Comparison of ENCODE assay signal across 10 cellular contexts in the genomic region with DNA sequence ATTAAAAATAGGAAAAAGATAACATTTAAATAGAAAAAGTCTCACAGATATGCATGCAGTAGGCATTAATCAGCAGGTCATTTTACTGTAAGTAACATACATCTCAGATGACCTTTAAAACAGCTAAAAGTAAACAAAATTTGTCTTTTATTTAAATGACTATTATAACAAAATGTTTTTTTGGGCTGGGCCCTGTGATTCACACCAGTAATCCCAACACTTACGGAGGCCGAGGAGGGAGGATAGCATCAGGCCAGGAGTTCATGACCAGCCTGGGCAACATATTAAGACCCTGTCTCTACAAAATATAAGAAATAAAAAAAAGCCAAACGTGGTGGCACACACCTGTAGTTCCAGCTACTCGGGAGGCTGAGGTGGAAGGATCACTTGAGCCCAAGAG. TPM values are rescaled to one million over a fixed set of nuclear protein-coding genes. Genes with fewer than 3 reads are reported as not detected.
DNase-seq lines count a peak whose midpoint lies in the region; TF ChIP-seq lines count a peak whose summit lies in the region.
"Had no signal": no experiment of that assay in that cellular context is flagged by ENCODE, and none has a peak within 500 bp of the region (broad histone marks: within the 10 kb centered on the region; RNA-seq: fewer than 3 reads in every experiment).

No MANE protein-coding gene starts in this region.

- H3K27me3 ChIP-seq in subcutaneous abdominal adipose tissue (ENCODE audit: control insufficient read depth in 5 of 5, insufficient read depth in 4 of 5, low read length in 5 of 5) (no peaks in the 10 kb centered on the region), neural progenitor cell (no peaks in the 10 kb centered on the region)

- no peaks in the 10 kb centered on the region for H4K20me1 ChIP-seq in neural progenitor cell (ENCODE audit: low read depth)

- peaks cover 48% of the 10 kb centered on the region for H3K4me1 ChIP-seq in HEK293 (ENCODE audit: control insufficient read depth, insufficient read depth, low read length)
- peaks cover 58% of the 10 kb centered on the region for H3K4me1 ChIP-seq in mesodermal cell (ENCODE audit: control insufficient read depth, insufficient read depth, low read length, poor library complexity, severe bottlenecking)
- peaks cover 13 to 69% (median 66%) of the 10 kb centered on the region in 5 donors for H3K4me1 ChIP-seq in subcutaneous abdominal adipose tissue (ENCODE audit: control insufficient read depth in 5 of 5, insufficient read depth in 5 of 5, low read length in 5 of 5)
- peaks cover 18% of the 10 kb centered on the region for H3K4me1 ChIP-seq in neural progenitor cell

- H3K9me3 Mint-ChIP-seq in brain: peaks cover 0 to 4% (median 0%) of the 10 kb centered on the region in 5 experiments
- no peaks in the 10 kb centered on the region for H3K9me3 Mint-ChIP-seq in neural progenitor cell

- H3K36me3 Mint-ChIP-seq in brain (peaks cover 32% of the 10 kb centered on the region), neural progenitor cell (peaks cover 3% of the 10 kb centered on the region)

- CTCF ChIA-PET in HEK293 (lab: Yijun Ruan, JAX): interaction anchor here (0.5 to 1.8 kb wide), 5 partner anchors 18 to 523 kb away, joined by 3 to 6 read pairs (median 3); no protein-coding TSS in a partner anchor

- H3F3A ChIP-seq in neural progenitor cell (ENCODE audit: low read depth): no peaks in the 10 kb centered on the region

- H2AFZ ChIP-seq in neural progenitor cell (replicated peaks): no peak overlapping the region

- H3K27me3 Mint-ChIP-seq in brain (peaks cover 3% of the 10 kb centered on the region), neural progenitor cell (ENCODE audit: insufficient read depth, low read depth) (no peaks in the 10 kb centered on the region)

- H3K27ac ChIP-seq in HEK293 (ENCODE audit: extremely low read depth, low read depth, low read length) (peak overlapping the region; percentile 69; the same call in 1 of the 2 replicates), mesodermal cell (ENCODE audit: low read depth, low read length, severe bottlenecking) (peak overlapping the region; percentile 99), subcutaneous abdominal adipose tissue (ENCODE audit: low read depth, low read length) (peak overlapping the region; percentile 91), neural progenitor cell (no peak overlapping the region)

- TF ChIP-seq CTCF in HEK293 (tag by site-specific recombination; IDR thresholded peaks at IDR 0.05) (no peak), brain (conservative IDR thresholded peaks at IDR 0.05) (no peak), neural progenitor cell (IDR thresholded peaks at IDR 0.05) (no peak)

- H3K36me3 ChIP-seq in HEK293 (ENCODE audit: control insufficient read depth in 2 of 2, insufficient read depth in 1 of 2, low read length in 2 of 2): no peaks in the 10 kb centered on the region
- peaks cover 10% of the 10 kb centered on the region for H3K36me3 ChIP-seq in mesodermal cell (ENCODE audit: control insufficient read depth, insufficient read depth, low read length)
- no peaks in the 10 kb centered on the region for H3K36me3 ChIP-seq in subcutaneous abdominal adipose tissue (ENCODE audit: control insufficient read depth in 5 of 5, insufficient read depth in 5 of 5, low read length in 5 of 5)
- no peaks in the 10 kb centered on the region for H3K36me3 ChIP-seq in neural progenitor cell

- H3K27ac Mint-ChIP-seq in brain (peak overlapping the region in 3 of 5 experiments; percentile 86 to 96 (median 92)), neural progenitor cell (no peak overlapping the region)

- H3K4me2 ChIP-seq in neural progenitor cell: no peak overlapping the region

- 88 to 98% methylated on average over 1 to 4 of the region's 4 CpGs for WGBS in mesodermal cell (ENCODE audit: insufficient coverage in 2 of 2), 2 experiments

- no peak overlapping the region for H3K4me3 ChIP-seq in HEK293 (ENCODE audit: low read depth, low read length)
- no peak overlapping the region for H3K4me3 ChIP-seq in mesodermal cell (ENCODE audit: extremely low read depth, insufficient read depth, low read length, poor library complexity, severe bottlenecking)
- no peak overlapping the region for H3K4me3 ChIP-seq in subcutaneous abdominal adipose tissue (ENCODE audit: low read depth in 1 of 5, low read length in 5 of 5)
- no peak overlapping the region for H3K4me3 ChIP-seq in neural progenitor cell

- H3K4me1 Mint-ChIP-seq in brain (peaks cover 73% of the 10 kb centered on the region), neural progenitor cell (peaks cover 34% of the 10 kb centered on the region)

- H3K9ac ChIP-seq in subcutaneous abdominal adipose tissue (ENCODE audit: low read length in 5 of 5): peak overlapping the region in 2 of 5 donors; percentile 15 to 25
- H3K9ac ChIP-seq in neural progenitor cell: no peak overlapping the region

- no peaks in the 10 kb centered on the region for H3K9me3 ChIP-seq in HEK293 (ENCODE audit: control insufficient read depth, insufficient read depth, low read depth, low read length)
- no peaks in the 10 kb centered on the region for H3K9me3 ChIP-seq in mesodermal cell (ENCODE audit: control insufficient read depth, low read length)
- no peaks in the 10 kb centered on the region for H3K9me3 ChIP-seq in subcutaneous abdominal adipose tissue (ENCODE audit: control insufficient read depth in 5 of 5, low read length in 5 of 5)
- H3K9me3 ChIP-seq in neural progenitor cell (ENCODE audit: low read depth): no peaks in the 10 kb centered on the region

- peaks cover 77% of the 10 kb centered on the region for H3K79me2 ChIP-seq in neural progenitor cell (ENCODE audit: low read depth)

- H3K4me3 Mint-ChIP-seq in brain (peak overlapping the region in 1 of 5 experiments; percentile 26), neural progenitor cell (no peak overlapping the region)

- DNase-seq in NCI-H1694 (lab: John Stamatoyannopoulos, UW): no peak
- no peak for DNase-seq in stimulated activated CD4-positive, alpha-beta T cell treated with anti-CD3 and anti-CD28 coated beads, Interleukin-2, amount 100 ng/mL, for 48 hours
- no peak for DNase-seq in neural progenitor cell (ENCODE audit: low spot score)
- no peak for DNase-seq in activated CD4-positive, alpha-beta T cell treated with anti-CD3 and anti-CD28 coated beads for 4 hours
- DNase-seq: activated CD8-positive, alpha-beta memory T cell treated with anti-CD3 and anti-CD28 coated beads for 24 hours; stimulated activated CD4-positive, alpha-beta T cell treated with anti-CD3 and anti-CD28 coated beads, Interleukin-2, amount 100 ng/mL, for 24 hours had no signal

- POLR2A ChIA-PET in HEK293 (lab: Yijun Ruan, JAX): interaction anchor here (2.1 kb wide), 1 partner anchor 15 kb away, joined by 23 read pairs; a partner anchor contains a TSS

TF ChIP-seq in HEK293, 187 proteins besides CTCF, POLR2A, EP300 and RAD21 (continues in another document):
- TF ChIP-seq ZNF514 (tag by site-specific recombination; IDR thresholded peaks at IDR 0.05): no peak
- no peak for TF ChIP-seq GLI4 (tag by site-specific recombination; IDR thresholded peaks at IDR 0.05)
- no peak for TF ChIP-seq ZNF221 (tag by site-specific recombination; IDR thresholded peaks at IDR 0.05; ENCODE audit: borderline replicate concordance)
- TF ChIP-seq ZFP41 (tag by site-specific recombination; IDR thresholded peaks at IDR 0.05; ENCODE audit: borderline replicate concordance): no peak
- TF ChIP-seq, protein P1, sequence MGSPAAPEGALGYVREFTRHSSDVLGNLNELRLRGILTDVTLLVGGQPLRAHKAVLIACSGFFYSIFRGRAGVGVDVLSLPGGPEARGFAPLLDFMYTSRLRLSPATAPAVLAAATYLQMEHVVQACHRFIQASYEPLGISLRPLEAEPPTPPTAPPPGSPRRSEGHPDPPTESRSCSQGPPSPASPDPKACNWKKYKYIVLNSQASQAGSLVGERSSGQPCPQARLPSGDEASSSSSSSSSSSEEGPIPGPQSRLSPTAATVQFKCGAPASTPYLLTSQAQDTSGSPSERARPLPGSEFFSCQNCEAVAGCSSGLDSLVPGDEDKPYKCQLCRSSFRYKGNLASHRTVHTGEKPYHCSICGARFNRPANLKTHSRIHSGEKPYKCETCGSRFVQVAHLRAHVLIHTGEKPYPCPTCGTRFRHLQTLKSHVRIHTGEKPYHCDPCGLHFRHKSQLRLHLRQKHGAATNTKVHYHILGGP (tag by site-specific recombination; IDR thresholded peaks at IDR 0.05): no peak
- TF ChIP-seq ZNF112 (tag by site-specific recombination; IDR thresholded peaks at IDR 0.05): no peak
- TF ChIP-seq OSR2 (tag by site-specific recombination; IDR thresholded peaks at IDR 0.05): no peak
- TF ChIP-seq ZNF324 (tag by site-specific recombination; IDR thresholded peaks at IDR 0.05): no peak
- TF ChIP-seq GLIS2 (tag by site-specific recombination; IDR thresholded peaks at IDR 0.05): no peak
- TF ChIP-seq, protein P2, sequence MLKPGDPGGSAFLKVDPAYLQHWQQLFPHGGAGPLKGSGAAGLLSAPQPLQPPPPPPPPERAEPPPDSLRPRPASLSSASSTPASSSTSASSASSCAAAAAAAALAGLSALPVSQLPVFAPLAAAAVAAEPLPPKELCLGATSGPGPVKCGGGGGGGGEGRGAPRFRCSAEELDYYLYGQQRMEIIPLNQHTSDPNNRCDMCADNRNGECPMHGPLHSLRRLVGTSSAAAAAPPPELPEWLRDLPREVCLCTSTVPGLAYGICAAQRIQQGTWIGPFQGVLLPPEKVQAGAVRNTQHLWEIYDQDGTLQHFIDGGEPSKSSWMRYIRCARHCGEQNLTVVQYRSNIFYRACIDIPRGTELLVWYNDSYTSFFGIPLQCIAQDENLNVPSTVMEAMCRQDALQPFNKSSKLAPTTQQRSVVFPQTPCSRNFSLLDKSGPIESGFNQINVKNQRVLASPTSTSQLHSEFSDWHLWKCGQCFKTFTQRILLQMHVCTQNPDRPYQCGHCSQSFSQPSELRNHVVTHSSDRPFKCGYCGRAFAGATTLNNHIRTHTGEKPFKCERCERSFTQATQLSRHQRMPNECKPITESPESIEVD (tag by site-specific recombination; IDR thresholded peaks at IDR 0.05): no peak
- no peak for TF ChIP-seq ZNF391 (tag by site-specific recombination; IDR thresholded peaks at IDR 0.05; ENCODE audit: borderline replicate concordance, low read depth)

RNA-seq across cellular contexts. Expression of a gene that starts 14.8 kb away (rescaled TPM):
- 55.6 TPM for polyA plus RNA-seq in brain (ENCODE audit: insufficient read depth, low read depth, low replicate concordance)
- polyA plus RNA-seq in mesodermal cell (2013, experiment 1 of 2): 104 TPM
- polyA plus RNA-seq in mesodermal cell (2013, experiment 2 of 2): 110 TPM
- 35.9 and 44.8 TPM in 2 replicates for total RNA-seq in neural progenitor cell (ENCODE audit: low replicate concordance)

RNA-seq across cellular contexts. Expression of a gene that starts 50.7 kb away (rescaled TPM):
- 2.3 TPM for polyA plus RNA-seq in brain (ENCODE audit: insufficient read depth, low read depth, low replicate concordance)
- 2.4 TPM for polyA plus RNA-seq in mesodermal cell (2013, experiment 1 of 2)
- 1.2 TPM for polyA plus RNA-seq in mesodermal cell (2013, experiment 2 of 2)
- 1.9 and 8.3 TPM in 2 replicates for total RNA-seq in neural progenitor cell (ENCODE audit: low replicate concordance)
